1 cellular context compared by ENCODE assay signal in genomic region chr10:23158370-23158769, GRCh38.
A peak's percentile ranks its signal among the peaks of the same experiment; 100 is the strongest.
TF ChIP-seq lines count a peak whose summit lies in the region.

No MANE protein-coding gene starts in this region.

TF ChIP-seq in K562, 482 proteins besides CTCF, POLR2A, EP300 and RAD21 (continued from another document and continues in another):
- no peak for TF ChIP-seq CLOCK (CRISPR knock-in tag; IDR thresholded peaks at IDR 0.05; ENCODE audit: borderline replicate concordance)
- TF ChIP-seq FOXJ2 (tag; IDR thresholded peaks at IDR 0.05): no peak
- TF ChIP-seq DEAF1 (CRISPR knock-in tag; IDR thresholded peaks at IDR 0.05): peak; percentile 72
- TF ChIP-seq SIX5 (IDR thresholded peaks at IDR 0.05; ENCODE audit: borderline replicate concordance in 1 of 2, insufficient read depth in 1 of 2, low read depth in 1 of 2, low read length in 2 of 2): no peak
- no peak for TF ChIP-seq FOXM1 (IDR thresholded peaks at IDR 0.05; ENCODE audit: low read depth)
- TF ChIP-seq FOXM1 (CRISPR knock-in tag; IDR thresholded peaks at IDR 0.05; ENCODE audit: low read depth): no peak
- no peak for TF ChIP-seq GABPB2 (CRISPR knock-in tag; conservative IDR thresholded peaks at IDR 0.05)
- 0 out of 2 replicates have a peak, but pooled peaks have one; percentile 16 for TF ChIP-seq ZNF24 (IDR thresholded peaks at IDR 0.05)
- no peak for TF ChIP-seq NFXL1 (CRISPR knock-in tag; IDR thresholded peaks at IDR 0.05)
- no peak for TF ChIP-seq SFPQ (IDR thresholded peaks at IDR 0.05; ENCODE audit: low read depth, low read length)
- no peak for TF ChIP-seq NR3C1 (CRISPR knock-in tag; IDR thresholded peaks at IDR 0.05)
- TF ChIP-seq GABPA (tag; conservative IDR thresholded peaks at IDR 0.05; ENCODE audit: low read depth): no peak
- TF ChIP-seq PRPF4 (IDR thresholded peaks at IDR 0.05; ENCODE audit: insufficient read depth, low read depth, low read length, poor library complexity, severe bottlenecking): no peak
- TF ChIP-seq ZNF778 (CRISPR knock-in tag; IDR thresholded peaks at IDR 0.05): no peak
- no peak for TF ChIP-seq ARID4B (CRISPR knock-in tag; IDR thresholded peaks at IDR 0.05)
- peak; percentile 56; the same call in 1 of the 2 replicates for TF ChIP-seq STAG1 (CRISPR knock-in tag; IDR thresholded peaks at IDR 0.05; ENCODE audit: borderline replicate concordance)
- no peak for TF ChIP-seq E2F1 (CRISPR knock-in tag; IDR thresholded peaks at IDR 0.05)
- 0 out of 2 replicates have a peak, but pooled peaks have one; percentile 25 for TF ChIP-seq ARID2 (IDR thresholded peaks at IDR 0.05)
- TF ChIP-seq ZNF740 (CRISPR knock-in tag; IDR thresholded peaks at IDR 0.05): peak; percentile 96
- peak in 1 of 2 experiments; percentile 93; a peak in 2 of 4 replicates for TF ChIP-seq ZNF740 (tag; IDR thresholded peaks at IDR 0.05)
- no peak for TF ChIP-seq JUNB (CRISPR knock-in tag; conservative IDR thresholded peaks at IDR 0.05)
- no peak for TF ChIP-seq FOXA3 (CRISPR knock-in tag; conservative IDR thresholded peaks at IDR 0.05 in 1 of 2, IDR thresholded peaks at IDR 0.05 in 1 of 2)
- TF ChIP-seq CHD7 (IDR thresholded peaks at IDR 0.05; ENCODE audit: low read depth, low read length): no peak
- peak; percentile 32; the same call in 1 of the 2 replicates for TF ChIP-seq KLF16 (IDR thresholded peaks at IDR 0.05)
